In the genomic region with DNA sequence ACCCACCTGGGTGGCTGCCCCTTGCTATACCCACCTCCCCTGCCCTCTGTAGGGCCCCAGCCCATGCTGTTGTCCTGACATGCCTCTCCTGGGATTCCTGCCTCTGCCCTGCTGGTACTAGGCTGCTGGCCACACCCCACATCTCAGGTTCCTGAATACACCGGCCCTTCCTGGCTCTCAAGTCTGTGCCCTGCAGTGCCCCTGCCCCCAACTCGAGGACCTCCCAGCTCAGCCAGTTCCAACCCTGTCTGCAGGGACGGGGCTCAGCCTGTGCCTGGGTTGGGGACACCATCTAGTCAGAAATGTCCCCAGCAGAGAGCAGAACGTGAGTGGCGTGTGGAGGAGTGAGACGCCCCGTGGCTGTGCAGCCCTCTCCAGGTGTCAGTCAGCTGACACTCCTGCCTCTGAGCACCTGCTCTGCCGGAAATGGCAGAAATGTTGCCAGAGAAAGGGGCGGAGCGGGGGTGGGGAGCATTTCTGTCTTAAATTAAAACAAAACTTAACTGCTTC, we compare ENCODE assay signal across 9 cellular contexts. TPM values are rescaled to one million over a fixed set of nuclear protein-coding genes. Genes with fewer than 3 reads are reported as not detected.
DNase-seq lines count a peak whose midpoint lies in the region; ATAC-seq, FAIRE-seq and TF ChIP-seq lines count a peak whose summit lies in the region.
"Had no signal": no experiment of that assay in that cellular context is flagged by ENCODE, and none has a peak within 500 bp of the region (broad histone marks: within the 10 kb centered on the region; RNA-seq: fewer than 3 reads in every experiment).

No MANE protein-coding gene starts in this region.

- H3K9me3 ChIP-seq in trophoblast cell (ENCODE audit: insufficient read depth, low read depth, low read length) (peaks cover 7% of the 10 kb centered on the region), endodermal cell (ENCODE audit: control insufficient read depth, low read length) (no peaks in the 10 kb centered on the region)

- no peak overlapping the region for H3K23ac ChIP-seq in trophoblast cell (ENCODE audit: low read length)

- no peak overlapping the region for H4K8ac ChIP-seq in trophoblast cell (ENCODE audit: low read depth, low read length)

- DNase-seq in GM12891 (ENCODE audit: insufficient read length, low spot score) (peak; percentile 60), NCI-H2081 (lab: John Stamatoyannopoulos, UW) (peak; percentile 67 to 89), trophoblast cell (no peak), left lobe of liver (ENCODE audit: low spot score) (no peak), endodermal cell (no peak)
- DNase-seq in activated T-cell treated with anti-CD3 and anti-CD28 coated beads, Interleukin-2, amount 50 U/mL, for 1 hour: peak; percentile 74

- no peak for TF ChIP-seq POLR2A in GM12891 (IDR thresholded peaks at IDR 0.05; ENCODE audit: low read depth, low read length)

- H3K79me2 ChIP-seq in trophoblast cell (ENCODE audit: control insufficient read depth, insufficient read depth, low read length, poor library complexity): no peaks in the 10 kb centered on the region

- H2BK5ac ChIP-seq in trophoblast cell (ENCODE audit: low read depth, low read length, poor library complexity): no peak overlapping the region

- no peak overlapping the region for H2AK5ac ChIP-seq in trophoblast cell (ENCODE audit: low read length)

- H3K36me3 Mint-ChIP-seq in endodermal cell (ENCODE audit: low read depth): peaks cover 60% of the 10 kb centered on the region

- no peak overlapping the region for H3K18ac ChIP-seq in trophoblast cell (ENCODE audit: low read length)

- H3K4me2 ChIP-seq in trophoblast cell (ENCODE audit: low read length): peak overlapping the region; percentile 4

- peaks cover 44 to 57% of the 10 kb centered on the region in 2 experiments for H3K36me3 ChIP-seq in trophoblast cell (ENCODE audit: control insufficient read depth in 1 of 2, insufficient read depth in 2 of 2, low read length in 2 of 2)
- H3K36me3 ChIP-seq in endodermal cell (ENCODE audit: control insufficient read depth, insufficient read depth, low read length): peaks cover 20% of the 10 kb centered on the region

- H3K4me3 Mint-ChIP-seq in endodermal cell: no peak overlapping the region

- H3K27me3 ChIP-seq in trophoblast cell (ENCODE audit: insufficient read depth, low read length) (no peaks in the 10 kb centered on the region), endodermal cell (ENCODE audit: control insufficient read depth, insufficient read depth, low read length, poor library complexity, severe bottlenecking) (no peaks in the 10 kb centered on the region)

- H2BK12ac ChIP-seq in trophoblast cell (ENCODE audit: low read length): no peak overlapping the region

- WGBS in trophoblast cell (ENCODE audit: extremely low coverage, insufficient coverage, insufficient read length): no CpG with 5 or more reads among the region's 10 CpGs
- WGBS in endodermal cell (ENCODE audit: insufficient coverage in 1 of 2, insufficient read length in 1 of 2), 2 experiments: 94 to 95% methylated on average over 9 to 10 of the region's 10 CpGs

- H3K4me3 ChIP-seq in trophoblast cell (ENCODE audit: low read depth, low read length) (no peak overlapping the region), endodermal cell (ENCODE audit: low read length) (no peak overlapping the region)

- H3K9ac ChIP-seq in trophoblast cell (ENCODE audit: low read length) (no peak overlapping the region), endodermal cell (ENCODE audit: extremely low read depth, low read length, poor library complexity, severe bottlenecking) (no peak overlapping the region)

- H4K91ac ChIP-seq in trophoblast cell (ENCODE audit: low read depth, low read length): no peak overlapping the region

- ATAC-seq in GM21717 (IDR thresholded peaks at IDR 0.05; ENCODE audit: unreplicated experiment) (no peak), left lobe of liver (no peak), HG03469 (IDR thresholded peaks at IDR 0.05; ENCODE audit: unreplicated experiment) (no peak)

- TF ChIP-seq CTCF in endodermal cell (conservative IDR thresholded peaks at IDR 0.05): no peak

- H2BK120ac ChIP-seq in trophoblast cell (ENCODE audit: insufficient read depth, low read length, poor library complexity): no peak overlapping the region

- no peak overlapping the region for H4K12ac ChIP-seq in trophoblast cell (ENCODE audit: low read depth, low read length)

- H3K27ac ChIP-seq in trophoblast cell (ENCODE audit: low read depth, low read length) (no peak overlapping the region), endodermal cell (ENCODE audit: low read depth, low read length) (no peak overlapping the region)

- no peaks in the 10 kb centered on the region for H3K4me1 Mint-ChIP-seq in endodermal cell

- no peaks in the 10 kb centered on the region for H3K79me1 ChIP-seq in trophoblast cell (ENCODE audit: low read length)

- no peak overlapping the region for H3K27ac Mint-ChIP-seq in endodermal cell

- H3K4me1 ChIP-seq in trophoblast cell (ENCODE audit: control insufficient read depth in 1 of 2, insufficient read depth in 2 of 2, low read length in 2 of 2) (no peaks in the 10 kb centered on the region), endodermal cell (ENCODE audit: control insufficient read depth, insufficient read depth, low read length) (no peaks in the 10 kb centered on the region)

- H3K4ac ChIP-seq in trophoblast cell (ENCODE audit: low read depth, low read length): no peak overlapping the region

- H3K9me3 Mint-ChIP-seq in endodermal cell: peaks cover 2% of the 10 kb centered on the region

- H2AFZ ChIP-seq in trophoblast cell (ENCODE audit: insufficient read depth, low read length, poor library complexity): no peak overlapping the region

- FAIRE-seq in GM12891 (lab: Jason Lieb, UNC): no peak
- FAIRE-seq: keratinocyte had no signal

- no peaks in the 10 kb centered on the region for H3K27me3 Mint-ChIP-seq in endodermal cell (ENCODE audit: insufficient read depth)

- no peak overlapping the region for H3K14ac ChIP-seq in trophoblast cell (ENCODE audit: low read length)

TF ChIP-seq in GM12891, 5 proteins besides CTCF, POLR2A, EP300 and RAD21:
- TF ChIP-seq POU2F2 (IDR thresholded peaks at IDR 0.05; ENCODE audit: low read depth, low read length): no peak
- no peak for TF ChIP-seq PAX5 (IDR thresholded peaks at IDR 0.05; ENCODE audit: insufficient read depth, low read length, severe bottlenecking)
- TF ChIP-seq TAF1 (IDR thresholded peaks at IDR 0.05; ENCODE audit: low read depth, low read length): no peak
- no peak for TF ChIP-seq SPI1 (IDR thresholded peaks at IDR 0.05; ENCODE audit: low read depth, low read length)
- no peak for TF ChIP-seq POLR2AphosphoS5 (IDR thresholded peaks at IDR 0.05; ENCODE audit: low read depth, low read length)

RNA-seq across cellular contexts. Expression of a gene that starts 28.7 kb away (rescaled TPM):
- polyA plus RNA-seq in GM12891 (2012; ENCODE audit: low read depth, missing spikeins): 24.9 TPM
- polyA plus RNA-seq in trophoblast cell (2013): 8.7 and 8.8 TPM in 2 replicates
- total RNA-seq in left lobe of liver (25.5 TPM), endodermal cell (10 to 100 TPM; 34.8 to 35.5 TPM)
- polyA plus RNA-seq in endodermal cell (2013, experiment 1 of 2): 16.8 TPM
- 16.0 TPM for polyA plus RNA-seq in endodermal cell (2013, experiment 2 of 2)

RNA-seq across cellular contexts. Expression of a gene that starts 49.2 kb away (rescaled TPM):
- polyA plus RNA-seq in GM12891 (2012; ENCODE audit: low read depth, missing spikeins): 0.22 TPM
- 0.07 and 0.10 TPM in 2 replicates for polyA plus RNA-seq in trophoblast cell (2013)
- total RNA-seq in left lobe of liver (4.3 TPM), endodermal cell (under 1 TPM; 0.11 to 0.15 TPM)
- 0.89 TPM for polyA plus RNA-seq in endodermal cell (2013, experiment 1 of 2)
- polyA plus RNA-seq in endodermal cell (2013, experiment 2 of 2): 0.70 TPM
- polyA plus RNA-seq: keratinocyte had no signal

Comparison
In these comparisons a context has a peak if more than half of its experiments do, and no peak if none do; other contexts are left out.
1. DNase-seq: peak in GM12891 (single experiment), NCI-H2081 (2 of 2) and activated T-cell treated with anti-CD3 and anti-CD28 coated beads, Interleukin-2, amount 50 U/mL, for 1 hour (single experiment); none in trophoblast cell (0 of 2), left lobe of liver (single experiment) and endodermal cell (single experiment).